Comparison of ENCODE assay signal across 8 cellular contexts in genomic region chr4:26028793-26029511, GRCh38.
DNase-seq lines count a peak whose midpoint lies in the region; ATAC-seq and TF ChIP-seq lines count a peak whose summit lies in the region.

No MANE protein-coding gene starts in this region.

- H3K27me3 Mint-ChIP-seq in activated T-cell treated with anti-CD3 and anti-CD28 coated beads, Interleukin-2, amount 50 U/mL, for 24 hours: peaks cover 12% of the 10 kb centered on the region

- no peaks in the 10 kb centered on the region for H3K27me3 ChIP-seq in thyroid gland

- ATAC-seq in GM18498 (IDR thresholded peaks at IDR 0.05; ENCODE audit: unreplicated experiment) (peak; percentile 95), HG02642 (IDR thresholded peaks at IDR 0.05; ENCODE audit: poor library complexity, unreplicated experiment) (peak; percentile 99)

- H3K9me3 Mint-ChIP-seq in activated T-cell treated with anti-CD3 and anti-CD28 coated beads, Interleukin-2, amount 50 U/mL, for 24 hours: peaks cover 5% of the 10 kb centered on the region

- peak; percentile 29 for DNase-seq in NCI-H510A (lab: John Stamatoyannopoulos, UW)
- DNase-seq in activated T-cell treated with anti-CD3 and anti-CD28 coated beads, Interleukin-2, amount 50 U/mL, for 24 hours: peak; percentile 87
- peak; percentile 71 to 92 for DNase-seq in foreskin fibroblast
- DNase-seq in nucleus accumbens (lab: John Stamatoyannopoulos, UW): peak in 44 of 56 donors; percentile 3 to 74 (median 26)
- DNase-seq in thyroid gland: peak; percentile 56 to 64
- DNase-seq in NCI-H1930 (lab: John Stamatoyannopoulos, UW): no peak

- H3K27ac Mint-ChIP-seq in activated T-cell treated with anti-CD3 and anti-CD28 coated beads, Interleukin-2, amount 50 U/mL, for 24 hours: no peak overlapping the region

- H3K4me3 ChIP-seq in foreskin fibroblast (ENCODE audit: low read depth in 1 of 2, low read length in 2 of 2): no peak overlapping the region
- no peak overlapping the region for H3K4me3 ChIP-seq in thyroid gland (replicated peaks in 1 of 3)

- no peaks in the 10 kb centered on the region for H3K36me3 Mint-ChIP-seq in activated T-cell treated with anti-CD3 and anti-CD28 coated beads, Interleukin-2, amount 50 U/mL, for 24 hours (ENCODE audit: low read depth)

- WGBS in thyroid gland, 2 donors: 15 to 39% methylated on average over 17 to 22 of the region's 38 CpGs

- intact Hi-C loops in thyroid gland (cut with DNase I): loop anchor here (10.0 kb wide), 1 partner anchor 306 kb away; no protein-coding TSS in a partner anchor

- peaks cover 14 to 20% of the 10 kb centered on the region in 2 donors for H3K4me1 ChIP-seq in thyroid gland

- no peaks in the 10 kb centered on the region for H3K9me3 ChIP-seq in thyroid gland

- no peaks in the 10 kb centered on the region for H3K36me3 ChIP-seq in thyroid gland

- peaks cover 22% of the 10 kb centered on the region for H3K4me1 Mint-ChIP-seq in activated T-cell treated with anti-CD3 and anti-CD28 coated beads, Interleukin-2, amount 50 U/mL, for 24 hours (ENCODE audit: low read depth)

- no peak overlapping the region for H3K4me3 Mint-ChIP-seq in activated T-cell treated with anti-CD3 and anti-CD28 coated beads, Interleukin-2, amount 50 U/mL, for 24 hours

- no peak overlapping the region for H3K27ac ChIP-seq in thyroid gland

- TF ChIP-seq CTCF in foreskin fibroblast (IDR thresholded peaks at IDR 0.05; ENCODE audit: low read depth, low read length) (peak; percentile 83), thyroid gland (IDR thresholded peaks at IDR 0.05) (peak; percentile 22 to 69 (median 38))

- TF ChIP-seq POLR2A in thyroid gland (IDR thresholded peaks at IDR 0.05): no peak

Comparison
In these comparisons a context has a peak if more than half of its experiments do, and no peak if none do; other contexts are left out.
1. DNase-seq: peak in NCI-H510A (single experiment), activated T-cell treated with anti-CD3 and anti-CD28 coated beads, Interleukin-2, amount 50 U/mL, for 24 hours (single experiment), foreskin fibroblast (2 of 2), nucleus accumbens (44 of 56) and thyroid gland (2 of 2); none in NCI-H1930 (0 of 2).